ENCODE assay signal across 1 cellular context in genomic region chr6:69105288-69105687, GRCh38.
TF ChIP-seq lines count a peak whose summit lies in the region.

No MANE protein-coding gene starts in this region.

TF ChIP-seq in H1, 55 proteins besides CTCF, POLR2A, EP300 and RAD21:
- no peak for TF ChIP-seq CHD1 (IDR thresholded peaks at IDR 0.05; ENCODE audit: low read depth, low read length)
- no peak for TF ChIP-seq GABPA (IDR thresholded peaks at IDR 0.05; ENCODE audit: borderline replicate concordance, insufficient read depth, low read length)
- no peak for TF ChIP-seq POLR2AphosphoS5 (IDR thresholded peaks at IDR 0.05; ENCODE audit: low read depth, low read length)
- no peak for TF ChIP-seq ASH2L (IDR thresholded peaks at IDR 0.05; ENCODE audit: low read length)
- no peak for TF ChIP-seq TAF1 (IDR thresholded peaks at IDR 0.05; ENCODE audit: low read depth, low read length)
- no peak for TF ChIP-seq SP1 (IDR thresholded peaks at IDR 0.05; ENCODE audit: low read depth, low read length)
- TF ChIP-seq RXRA (IDR thresholded peaks at IDR 0.05; ENCODE audit: insufficient read depth, low read depth, low read length) = no peak
- TF ChIP-seq SIRT6 (IDR thresholded peaks at IDR 0.05; ENCODE audit: low read length) = no peak
- no peak for TF ChIP-seq USF2 (IDR thresholded peaks at IDR 0.05; ENCODE audit: low read length)
- TF ChIP-seq SIN3A (conservative IDR thresholded peaks at IDR 0.05 in 1 of 2, IDR thresholded peaks at IDR 0.05 in 1 of 2; ENCODE audit: low read depth in 1 of 2, low read length in 2 of 2) = no peak
